1 cellular context compared by ENCODE assay signal in genomic region chr19:5827891-5828660, GRCh38.
TF ChIP-seq lines count a peak whose summit lies in the region.

No MANE protein-coding gene starts in this region.

TF ChIP-seq in IMR-90, 13 proteins besides CTCF, POLR2A, EP300 and RAD21:
- TF ChIP-seq MXI1 (IDR thresholded peaks at IDR 0.05; ENCODE audit: borderline replicate concordance, low read depth, low read length) (no peak), BHLHE40 (IDR thresholded peaks at IDR 0.05; ENCODE audit: low read depth, low read length) (peak; percentile 6; the same call in 1 of the 2 replicates), CEBPB (IDR thresholded peaks at IDR 0.05; ENCODE audit: low read depth, low read length) (peak; percentile 91), RFX5 (IDR thresholded peaks at IDR 0.05; ENCODE audit: low read depth, low read length) (no peak), NFE2L2 (IDR thresholded peaks at IDR 0.05; ENCODE audit: low read depth, low read length) (no peak), MAZ (IDR thresholded peaks at IDR 0.05; ENCODE audit: borderline replicate concordance, low read depth, low read length) (peak; percentile 25; the same call in 1 of the 2 replicates), MAFK (IDR thresholded peaks at IDR 0.05; ENCODE audit: low read depth, low read length) (no peak), ELK1 (IDR thresholded peaks at IDR 0.05; ENCODE audit: borderline replicate concordance, low read depth, low read length) (no peak), SMC3 (IDR thresholded peaks at IDR 0.05; ENCODE audit: low read depth, low read length) (no peak), USF2 (IDR thresholded peaks at IDR 0.05; ENCODE audit: low read depth, low read length) (no peak), FOS (IDR thresholded peaks at IDR 0.05; ENCODE audit: low read depth, low read length) (peak; percentile 74), RCOR1 (IDR thresholded peaks at IDR 0.05; ENCODE audit: insufficient replicate concordance, low read length) (peak; percentile 10), CHD1 (IDR thresholded peaks at IDR 0.05; ENCODE audit: low read depth, low read length) (no peak)
TF ChIP-seq in IMR-90: peak in this region for 5.
